1 cellular context compared by ENCODE assay signal in the genomic region with DNA sequence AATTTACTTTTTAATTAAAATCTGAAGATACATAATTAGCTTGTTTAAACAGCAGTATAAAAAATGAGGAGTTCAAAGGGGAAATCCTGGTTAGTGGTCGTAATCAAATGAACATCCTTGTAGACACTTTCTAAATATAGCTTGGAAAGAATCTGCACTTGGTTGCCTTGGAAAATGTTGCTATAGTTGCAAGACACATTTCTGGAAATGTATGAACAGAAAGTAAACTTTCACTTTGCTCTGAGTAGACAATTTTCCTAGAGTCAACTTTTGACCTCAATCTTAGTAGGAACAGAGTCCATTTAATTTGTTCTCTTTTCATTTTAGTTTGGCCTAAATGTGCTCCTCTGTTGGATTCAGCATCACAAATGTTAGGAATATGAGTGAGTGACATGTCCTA.
TF ChIP-seq lines count a peak whose summit lies in the region.

No MANE protein-coding gene starts in this region.

TF ChIP-seq in HepG2, 621 proteins besides CTCF, POLR2A, EP300 and RAD21 (continued from another document):
- TF ChIP-seq, protein P1, sequence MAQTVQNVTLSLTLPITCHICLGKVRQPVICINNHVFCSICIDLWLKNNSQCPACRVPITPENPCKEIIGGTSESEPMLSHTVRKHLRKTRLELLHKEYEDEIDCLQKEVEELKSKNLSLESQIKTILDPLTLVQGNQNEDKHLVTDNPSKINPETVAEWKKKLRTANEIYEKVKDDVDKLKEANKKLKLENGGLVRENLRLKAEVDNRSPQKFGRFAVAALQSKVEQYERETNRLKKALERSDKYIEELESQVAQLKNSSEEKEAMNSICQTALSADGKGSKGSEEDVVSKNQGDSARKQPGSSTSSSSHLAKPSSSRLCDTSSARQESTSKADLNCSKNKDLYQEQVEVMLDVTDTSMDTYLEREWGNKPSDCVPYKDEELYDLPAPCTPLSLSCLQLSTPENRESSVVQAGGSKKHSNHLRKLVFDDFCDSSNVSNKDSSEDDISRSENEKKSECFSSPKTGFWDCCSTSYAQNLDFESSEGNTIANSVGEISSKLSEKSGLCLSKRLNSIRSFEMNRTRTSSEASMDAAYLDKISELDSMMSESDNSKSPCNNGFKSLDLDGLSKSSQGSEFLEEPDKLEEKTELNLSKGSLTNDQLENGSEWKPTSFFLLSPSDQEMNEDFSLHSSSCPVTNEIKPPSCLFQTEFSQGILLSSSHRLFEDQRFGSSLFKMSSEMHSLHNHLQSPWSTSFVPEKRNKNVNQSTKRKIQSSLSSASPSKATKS (CRISPR knock-in tag; IDR thresholded peaks at IDR 0.05): no peak
- TF ChIP-seq TMF1 (CRISPR knock-in tag; IDR thresholded peaks at IDR 0.05; ENCODE audit: low read depth) (no peak), RBAK (CRISPR knock-in tag; IDR thresholded peaks at IDR 0.05) (no peak), HNF4G (IDR thresholded peaks at IDR 0.05; ENCODE audit: borderline replicate concordance, low read depth, low read length) (no peak), HNF4G (CRISPR knock-in tag; IDR thresholded peaks at IDR 0.05; ENCODE audit: borderline replicate concordance, low read depth) (no peak), SNRNP70 (IDR thresholded peaks at IDR 0.05; ENCODE audit: low read depth, low read length) (no peak), ZNF589 (CRISPR knock-in tag; conservative IDR thresholded peaks at IDR 0.05) (no peak)
- TF ChIP-seq, protein P2, sequence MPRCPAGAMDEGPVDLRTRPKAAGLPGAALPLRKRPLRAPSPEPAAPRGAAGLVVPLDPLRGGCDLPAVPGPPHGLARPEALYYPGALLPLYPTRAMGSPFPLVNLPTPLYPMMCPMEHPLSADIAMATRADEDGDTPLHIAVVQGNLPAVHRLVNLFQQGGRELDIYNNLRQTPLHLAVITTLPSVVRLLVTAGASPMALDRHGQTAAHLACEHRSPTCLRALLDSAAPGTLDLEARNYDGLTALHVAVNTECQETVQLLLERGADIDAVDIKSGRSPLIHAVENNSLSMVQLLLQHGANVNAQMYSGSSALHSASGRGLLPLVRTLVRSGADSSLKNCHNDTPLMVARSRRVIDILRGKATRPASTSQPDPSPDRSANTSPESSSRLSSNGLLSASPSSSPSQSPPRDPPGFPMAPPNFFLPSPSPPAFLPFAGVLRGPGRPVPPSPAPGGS (CRISPR knock-in tag; IDR thresholded peaks at IDR 0.05): no peak
- TF ChIP-seq, protein P3, sequence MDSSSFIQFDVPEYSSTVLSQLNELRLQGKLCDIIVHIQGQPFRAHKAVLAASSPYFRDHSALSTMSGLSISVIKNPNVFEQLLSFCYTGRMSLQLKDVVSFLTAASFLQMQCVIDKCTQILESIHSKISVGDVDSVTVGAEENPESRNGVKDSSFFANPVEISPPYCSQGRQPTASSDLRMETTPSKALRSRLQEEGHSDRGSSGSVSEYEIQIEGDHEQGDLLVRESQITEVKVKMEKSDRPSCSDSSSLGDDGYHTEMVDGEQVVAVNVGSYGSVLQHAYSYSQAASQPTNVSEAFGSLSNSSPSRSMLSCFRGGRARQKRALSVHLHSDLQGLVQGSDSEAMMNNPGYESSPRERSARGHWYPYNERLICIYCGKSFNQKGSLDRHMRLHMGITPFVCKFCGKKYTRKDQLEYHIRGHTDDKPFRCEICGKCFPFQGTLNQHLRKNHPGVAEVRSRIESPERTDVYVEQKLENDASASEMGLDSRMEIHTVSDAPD (CRISPR knock-in tag; IDR thresholded peaks at IDR 0.05): no peak
